Comparison of ENCODE assay signal across 17 cellular contexts in genomic region chr12:75707983-75708382, GRCh38.
"Had no signal": no experiment of that assay in that cellular context is flagged by ENCODE, and none has a peak within 500 bp of the region (broad histone marks: within the 10 kb centered on the region; RNA-seq: fewer than 3 reads in every experiment).

No MANE protein-coding gene starts in this region.

- H3K27me3 ChIP-seq: neutrophil, sigmoid colon, thyroid gland, vagina had no signal

- H3K4me3 Mint-ChIP-seq: activated B cell treated with CpG ODN at 0.5 μM for 24 hours; activated CD4-positive, alpha-beta memory T cell treated with anti-CD3 and anti-CD28 coated beads for 36 hours; activated naive CD8-positive, alpha-beta T cell; dendritic cell treated with granulocyte-macrophage colony-stimulating factor and Interleukin-4, amounts not matched to agents 40 ng/mL and 50 ng/mL, for 4 days; naive thymus-derived CD8-positive, alpha-beta T cell; stimulated activated naive B cell treated with anti-CD40 and anti-IgM and Interleukin-4, amounts not matched to agents 10 μg/mL and 1 μg/mL and 100 μg/mL, for 72 hours had no signal

- H3K27me3 Mint-ChIP-seq: activated B cell treated with CpG ODN at 0.5 μM for 24 hours; activated CD4-positive, alpha-beta memory T cell treated with anti-CD3 and anti-CD28 coated beads for 36 hours; activated naive CD8-positive, alpha-beta T cell; dendritic cell treated with granulocyte-macrophage colony-stimulating factor and Interleukin-4, amounts not matched to agents 40 ng/mL and 50 ng/mL, for 4 days had no signal

- DNase-seq: activated B cell treated with CpG ODN at 0.5 μM for 24 hours; activated CD4-positive, alpha-beta memory T cell treated with anti-CD3 and anti-CD28 coated beads for 36 hours; activated CD4-positive, alpha-beta T cell treated with anti-CD3 and anti-CD28 coated beads for 4 hours; activated T-cell treated with anti-CD3 and anti-CD28 coated beads for 4 hours; effector CD8-positive, alpha-beta T cell; head of caudate nucleus; mesendoderm; naive thymus-derived CD8-positive, alpha-beta T cell; sigmoid colon; stimulated activated naive B cell treated with anti-CD40 and anti-IgM and Interleukin-4, amounts not matched to agents 10 μg/mL and 1 μg/mL and 100 μg/mL, for 72 hours; thyroid gland had no signal

- H3K9me3 Mint-ChIP-seq: activated B cell treated with CpG ODN at 0.5 μM for 24 hours; activated CD4-positive, alpha-beta memory T cell treated with anti-CD3 and anti-CD28 coated beads for 36 hours; dendritic cell treated with granulocyte-macrophage colony-stimulating factor and Interleukin-4, amounts not matched to agents 40 ng/mL and 50 ng/mL, for 4 days; naive thymus-derived CD8-positive, alpha-beta T cell; stimulated activated naive B cell treated with anti-CD40 and anti-IgM and Interleukin-4, amounts not matched to agents 10 μg/mL and 1 μg/mL and 100 μg/mL, for 72 hours had no signal

- ATAC-seq: naive thymus-derived CD8-positive, alpha-beta T cell; stimulated activated naive B cell treated with anti-CD40 and anti-IgM and Interleukin-4, amounts not matched to agents 10 μg/mL and 1 μg/mL and 100 μg/mL, for 72 hours had no signal

- H3K27ac ChIP-seq: neutrophil, thyroid gland, vagina had no signal

- H3K4me3 ChIP-seq: sigmoid colon, thyroid gland, vagina had no signal

- FAIRE-seq: frontal cortex, TTC549 had no signal

- H3K27ac Mint-ChIP-seq: activated B cell treated with CpG ODN at 0.5 μM for 24 hours; activated CD4-positive, alpha-beta memory T cell treated with anti-CD3 and anti-CD28 coated beads for 36 hours; activated naive CD8-positive, alpha-beta T cell; dendritic cell treated with granulocyte-macrophage colony-stimulating factor and Interleukin-4, amounts not matched to agents 40 ng/mL and 50 ng/mL, for 4 days; naive thymus-derived CD8-positive, alpha-beta T cell; stimulated activated naive B cell treated with anti-CD40 and anti-IgM and Interleukin-4, amounts not matched to agents 10 μg/mL and 1 μg/mL and 100 μg/mL, for 72 hours had no signal

- H3K36me3 Mint-ChIP-seq: activated CD4-positive, alpha-beta memory T cell treated with anti-CD3 and anti-CD28 coated beads for 36 hours; activated naive CD8-positive, alpha-beta T cell; naive thymus-derived CD8-positive, alpha-beta T cell; stimulated activated naive B cell treated with anti-CD40 and anti-IgM and Interleukin-4, amounts not matched to agents 10 μg/mL and 1 μg/mL and 100 μg/mL, for 72 hours had no signal

- H3K36me3 ChIP-seq: neutrophil, sigmoid colon, thyroid gland, vagina had no signal

- H3K9me3 ChIP-seq: neutrophil, sigmoid colon, thyroid gland, vagina had no signal
